Comparison of ENCODE assay signal across 27 cellular contexts in genomic region chr1:38772953-38773352, GRCh38.
"Had no signal": no experiment of that assay in that cellular context is flagged by ENCODE, and none has a peak within 500 bp of the region (broad histone marks: within the 10 kb centered on the region; RNA-seq: fewer than 3 reads in every experiment).

No MANE protein-coding gene starts in this region.

- H3K27me3 ChIP-seq: neural progenitor cell, ovary, testis, transverse colon, upper lobe of right lung, uterus had no signal

- DNase-seq: natural killer cell; occipital lobe; ovary; psoas muscle; right cardiac atrium; spleen; stimulated activated CD4-positive, alpha-beta T cell treated with anti-CD3 and anti-CD28 coated beads, Interleukin-12 subunit alpha, Interleukin-12 subunit beta, amount 100 ng/mL, for 4 hours; stimulated activated CD4-positive, alpha-beta T cell treated with anti-CD3 and anti-CD28 coated beads, Interleukin-1b, Interleukin-23, amount 100 ng/mL, for 48 hours; stimulated activated CD4-positive, alpha-beta T cell treated with anti-CD3 and anti-CD28 coated beads, Interleukin-4, amount 100 ng/mL, for 1 hour; stimulated activated CD4-positive, alpha-beta T cell treated with anti-CD3 and anti-CD28 coated beads, Interleukin-4, amount 100 ng/mL, for 4 hours; stimulated activated CD8-positive, alpha-beta memory T cell treated with anti-CD3 and anti-CD28 coated beads, Interleukin-4, amount 100 ng/mL, for 48 hours; stimulated activated naive CD4-positive, alpha-beta T cell; stimulated activated naive CD8-positive, alpha-beta T cell treated with anti-CD3 and anti-CD28 coated beads, Interleukin-15, amount 100 ng/mL, for 72 hours; stimulated activated naive CD8-positive, alpha-beta T cell treated with anti-CD3 and anti-CD28 coated beads, Interleukin-15, Interleukin-2, amounts not matched to agents 100 U/mL and 50 U/mL, for 24 hours; substantia nigra; testis; tibial artery; transverse colon; upper lobe of right lung; uterus had no signal

- H3K4me3 ChIP-seq: neural progenitor cell, ovary, psoas muscle, skin epidermis, smooth muscle cell, spleen, suprapubic skin, testis, tibial artery, transverse colon, upper lobe of right lung, uterus had no signal

- H3K9ac ChIP-seq: neural progenitor cell, parathyroid adenoma had no signal

- H3K79me2 ChIP-seq: parathyroid adenoma had no signal

- H3K36me3 ChIP-seq: neural progenitor cell, ovary, spleen, suprapubic skin, tibial artery, transverse colon, upper lobe of right lung, uterus had no signal

- H3K27ac ChIP-seq: neural progenitor cell, ovary, parathyroid adenoma, psoas muscle, skin epidermis, spleen, suprapubic skin, testis, tibial artery, transverse colon, upper lobe of right lung, uterus had no signal

- ATAC-seq: natural killer cell; psoas muscle; right cardiac atrium; sciatic nerve; stimulated activated memory B cell treated with anti-CD40 and anti-IgM and Interleukin-4, amounts not matched to agents 10 μg/mL and 1 μg/mL and 100 μg/mL, for 72 hours; stimulated activated naive CD8-positive, alpha-beta T cell treated with anti-CD3 and anti-CD28 coated beads, Interleukin-15, amount 100 ng/mL, for 72 hours; stimulated activated naive CD8-positive, alpha-beta T cell treated with anti-CD3 and anti-CD28 coated beads, Interleukin-15, Interleukin-2, amounts not matched to agents 100 U/mL and 50 U/mL, for 24 hours; upper lobe of right lung had no signal

- H3K9me3 ChIP-seq: ovary, psoas muscle, spleen, suprapubic skin, testis, tibial artery, transverse colon, upper lobe of right lung, uterus had no signal

- H3K4me1 ChIP-seq: neural progenitor cell, parathyroid adenoma, psoas muscle, spleen, suprapubic skin, testis, tibial artery, transverse colon, upper lobe of right lung, uterus had no signal

- H3K4me2 ChIP-seq: neural progenitor cell, smooth muscle cell had no signal

- H2AFZ ChIP-seq: neural progenitor cell, parathyroid adenoma had no signal
